1 cellular context compared by ENCODE assay signal in the genomic region with DNA sequence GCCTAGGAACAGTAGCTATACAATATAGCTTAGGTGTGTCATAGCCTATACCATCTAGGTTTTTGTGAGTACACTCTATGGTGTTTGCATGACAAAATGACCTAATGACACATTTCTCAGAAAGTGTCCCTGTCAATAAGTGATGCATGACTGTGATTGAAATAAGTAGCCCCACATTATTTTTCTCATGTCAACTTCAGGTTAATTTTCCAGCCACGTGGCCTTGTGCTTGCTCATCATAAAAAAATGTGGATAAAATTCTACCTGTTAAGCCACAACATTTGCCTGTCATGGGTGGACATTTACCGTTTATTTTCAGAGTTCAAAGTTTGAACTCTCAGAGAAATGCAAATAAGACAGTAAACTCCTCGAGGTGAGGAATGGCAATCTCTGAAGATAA.
A peak's percentile ranks its signal among the peaks of the same experiment; 100 is the strongest.
TF ChIP-seq lines count a peak whose summit lies in the region.

No MANE protein-coding gene starts in this region.

TF ChIP-seq in HepG2, 621 proteins besides CTCF, POLR2A, EP300 and RAD21 (continued from another document):
- TF ChIP-seq, protein P1, sequence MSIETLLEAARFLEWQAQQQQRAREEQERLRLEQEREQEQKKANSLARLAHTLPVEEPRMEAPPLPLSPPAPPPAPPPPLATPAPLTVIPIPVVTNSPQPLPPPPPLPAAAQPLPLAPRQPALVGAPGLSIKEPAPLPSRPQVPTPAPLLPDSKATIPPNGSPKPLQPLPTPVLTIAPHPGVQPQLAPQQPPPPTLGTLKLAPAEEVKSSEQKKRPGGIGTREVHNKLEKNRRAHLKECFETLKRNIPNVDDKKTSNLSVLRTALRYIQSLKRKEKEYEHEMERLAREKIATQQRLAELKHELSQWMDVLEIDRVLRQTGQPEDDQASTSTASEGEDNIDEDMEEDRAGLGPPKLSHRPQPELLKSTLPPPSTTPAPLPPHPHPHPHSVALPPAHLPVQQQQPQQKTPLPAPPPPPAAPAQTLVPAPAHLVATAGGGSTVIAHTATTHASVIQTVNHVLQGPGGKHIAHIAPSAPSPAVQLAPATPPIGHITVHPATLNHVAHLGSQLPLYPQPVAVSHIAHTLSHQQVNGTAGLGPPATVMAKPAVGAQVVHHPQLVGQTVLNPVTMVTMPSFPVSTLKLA (IDR thresholded peaks at IDR 0.05): peak; percentile 81
- TF ChIP-seq ZBTB3 (CRISPR knock-in tag; IDR thresholded peaks at IDR 0.05; ENCODE audit: borderline replicate concordance, low read depth) (no peak), SAP130 (CRISPR knock-in tag; IDR thresholded peaks at IDR 0.05; ENCODE audit: low read depth) (peak; percentile 55; the same call in 1 of the 2 replicates), ZNF451 (CRISPR knock-in tag; IDR thresholded peaks at IDR 0.05) (no peak), ZEB1 (IDR thresholded peaks at IDR 0.05; ENCODE audit: insufficient replicate concordance, low read depth) (no peak), REL (CRISPR knock-in tag; conservative IDR thresholded peaks at IDR 0.05) (no peak), FOSL1 (CRISPR knock-in tag; IDR thresholded peaks at IDR 0.05; ENCODE audit: borderline replicate concordance) (no peak), MAFK (conservative IDR thresholded peaks at IDR 0.05 in 1 of 2, IDR thresholded peaks at IDR 0.05 in 1 of 2; ENCODE audit: low read length in 2 of 2) (0 out of 4 replicates have a peak, but pooled peaks of 1 of the 2 experiments have one; percentile 8), MAFF (IDR thresholded peaks at IDR 0.05; ENCODE audit: low read depth, low read length) (0 out of 2 replicates have a peak, but pooled peaks have one; percentile 39), NCOA1 (CRISPR knock-in tag; IDR thresholded peaks at IDR 0.05) (no peak), PAWR (CRISPR knock-in tag; IDR thresholded peaks at IDR 0.05; ENCODE audit: borderline replicate concordance) (no peak), PLSCR1 (CRISPR knock-in tag; IDR thresholded peaks at IDR 0.05; ENCODE audit: borderline replicate concordance) (no peak)
- TF ChIP-seq, protein P2, sequence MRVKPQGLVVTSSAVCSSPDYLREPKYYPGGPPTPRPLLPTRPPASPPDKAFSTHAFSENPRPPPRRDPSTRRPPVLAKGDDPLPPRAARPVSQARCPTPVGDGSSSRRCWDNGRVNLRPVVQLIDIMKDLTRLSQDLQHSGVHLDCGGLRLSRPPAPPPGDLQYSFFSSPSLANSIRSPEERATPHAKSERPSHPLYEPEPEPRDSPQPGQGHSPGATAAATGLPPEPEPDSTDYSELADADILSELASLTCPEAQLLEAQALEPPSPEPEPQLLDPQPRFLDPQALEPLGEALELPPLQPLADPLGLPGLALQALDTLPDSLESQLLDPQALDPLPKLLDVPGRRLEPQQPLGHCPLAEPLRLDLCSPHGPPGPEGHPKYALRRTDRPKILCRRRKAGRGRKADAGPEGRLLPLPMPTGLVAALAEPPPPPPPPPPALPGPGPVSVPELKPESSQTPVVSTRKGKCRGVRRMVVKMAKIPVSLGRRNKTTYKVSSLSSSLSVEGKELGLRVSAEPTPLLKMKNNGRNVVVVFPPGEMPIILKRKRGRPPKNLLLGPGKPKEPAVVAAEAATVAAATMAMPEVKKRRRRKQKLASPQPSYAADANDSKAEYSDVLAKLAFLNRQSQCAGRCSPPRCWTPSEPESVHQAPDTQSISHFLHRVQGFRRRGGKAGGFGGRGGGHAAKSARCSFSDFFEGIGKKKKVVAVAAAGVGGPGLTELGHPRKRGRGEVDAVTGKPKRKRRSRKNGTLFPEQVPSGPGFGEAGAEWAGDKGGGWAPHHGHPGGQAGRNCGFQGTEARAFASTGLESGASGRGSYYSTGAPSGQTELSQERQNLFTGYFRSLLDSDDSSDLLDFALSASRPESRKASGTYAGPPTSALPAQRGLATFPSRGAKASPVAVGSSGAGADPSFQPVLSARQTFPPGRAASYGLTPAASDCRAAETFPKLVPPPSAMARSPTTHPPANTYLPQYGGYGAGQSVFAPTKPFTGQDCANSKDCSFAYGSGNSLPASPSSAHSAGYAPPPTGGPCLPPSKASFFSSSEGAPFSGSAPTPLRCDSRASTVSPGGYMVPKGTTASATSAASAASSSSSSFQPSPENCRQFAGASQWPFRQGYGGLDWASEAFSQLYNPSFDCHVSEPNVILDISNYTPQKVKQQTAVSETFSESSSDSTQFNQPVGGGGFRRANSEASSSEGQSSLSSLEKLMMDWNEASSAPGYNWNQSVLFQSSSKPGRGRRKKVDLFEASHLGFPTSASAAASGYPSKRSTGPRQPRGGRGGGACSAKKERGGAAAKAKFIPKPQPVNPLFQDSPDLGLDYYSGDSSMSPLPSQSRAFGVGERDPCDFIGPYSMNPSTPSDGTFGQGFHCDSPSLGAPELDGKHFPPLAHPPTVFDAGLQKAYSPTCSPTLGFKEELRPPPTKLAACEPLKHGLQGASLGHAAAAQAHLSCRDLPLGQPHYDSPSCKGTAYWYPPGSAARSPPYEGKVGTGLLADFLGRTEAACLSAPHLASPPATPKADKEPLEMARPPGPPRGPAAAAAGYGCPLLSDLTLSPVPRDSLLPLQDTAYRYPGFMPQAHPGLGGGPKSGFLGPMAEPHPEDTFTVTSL (CRISPR knock-in tag; IDR thresholded peaks at IDR 0.05; ENCODE audit: borderline replicate concordance): no peak
